In genomic region chr7:83446126-83446675, GRCh38 we compare ENCODE assay signal across 27 cellular contexts.
"Had no signal": no experiment of that assay in that cellular context is flagged by ENCODE, and none has a peak within 500 bp of the region (broad histone marks: within the 10 kb centered on the region; RNA-seq: fewer than 3 reads in every experiment).

No MANE protein-coding gene starts in this region.

- H3K36me3 ChIP-seq: colonic mucosa, esophagus squamous epithelium, left lung, ovary, sigmoid colon, stomach, thyroid gland had no signal

- H3K9me3 ChIP-seq: colonic mucosa, esophagus squamous epithelium, mucosa of descending colon, ovary, psoas muscle, stomach, thyroid gland had no signal

- DNase-seq: colonic mucosa; dermis blood vessel endothelial cell; effector memory CD4-positive, alpha-beta T cell; erythroblast; esophagus squamous epithelium; left cardiac atrium; left lung; mesenchymal stem cell; mucosa of descending colon; naive B cell; occipital lobe; ovary; posterior cingulate gyrus; psoas muscle; right cardiac atrium; sigmoid colon; stimulated activated CD4-positive, alpha-beta T cell treated with anti-CD3 and anti-CD28 coated beads, Interleukin-2, amount 100 ng/mL, for 24 hours; stimulated activated CD4-positive, alpha-beta T cell treated with anti-CD3 and anti-CD28 coated beads, Interleukin-4, amount 100 ng/mL, for 24 hours; stimulated activated naive CD4-positive, alpha-beta T cell treated with Interleukin-2 at 50 U/mL for 16 hours; stomach; thyroid gland; trophoblast cell had no signal

- H3K27me3 ChIP-seq: colonic mucosa, esophagus squamous epithelium, left lung, ovary, sigmoid colon, stomach, thyroid gland had no signal

- H3K4me3 ChIP-seq: colonic mucosa, esophagus squamous epithelium, left lung, mucosa of descending colon, ovary, psoas muscle, sigmoid colon, stomach, thyroid gland had no signal

- FAIRE-seq: endometrium, frontal cortex, islet of Langerhans had no signal

- H3K27ac ChIP-seq: colonic mucosa, esophagus squamous epithelium, left lung, ovary, psoas muscle, sigmoid colon, stomach, thyroid gland had no signal

- H3K4me1 ChIP-seq: colonic mucosa, esophagus squamous epithelium, left lung, psoas muscle, sigmoid colon, stomach, thyroid gland had no signal

- ATAC-seq: left cardiac atrium; left lung; mucosa of descending colon; natural killer cell treated with Interleukin-12 subunit alpha and Interleukin-12 subunit beta and Interleukin-15 and Interleukin-18, amount 100 ng/mL, for 72 hours; psoas muscle; right cardiac atrium; stimulated activated effector memory CD8-positive, alpha-beta T cell treated with anti-CD3 and anti-CD28 coated beads, Interleukin-12 subunit alpha, Interleukin-12 subunit beta, amount 100 ng/mL, for 72 hours had no signal
